In genomic region chr22:10741210-10741609, GRCh38 we compare ENCODE assay signal across 22 cellular contexts.
DNase-seq lines count a peak whose midpoint lies in the region; ATAC-seq and TF ChIP-seq lines count a peak whose summit lies in the region.
"Had no signal": no experiment of that assay in that cellular context is flagged by ENCODE, and none has a peak within 500 bp of the region (broad histone marks: within the 10 kb centered on the region; RNA-seq: fewer than 3 reads in every experiment).

No MANE protein-coding gene starts in this region.

- H2AFZ ChIP-seq in osteoblast (ENCODE audit: low read length) (no peak overlapping the region), H9 (ENCODE audit: low read length) (no peak overlapping the region)

- H2BK120ac ChIP-seq in H9 (ENCODE audit: low read depth, low read length, poor library complexity, severe bottlenecking), result no peak overlapping the region

- H3K9me3 ChIP-seq in osteoblast (ENCODE audit: low read depth, low read length) (peaks cover 9% of the 10 kb centered on the region), H9 (ENCODE audit: control insufficient read depth, low read depth, low read length) (peaks cover 53% of the 10 kb centered on the region)
- H3K9me3 ChIP-seq: ovary had no signal

- H4K91ac ChIP-seq in H9 (ENCODE audit: insufficient read length, low read depth, low read length), result no peak overlapping the region

- H2BK15ac ChIP-seq in H9 (ENCODE audit: low read depth, low read length), result no peak overlapping the region

- H3K4me2 ChIP-seq in osteoblast (ENCODE audit: insufficient read depth, low read length) (no peak overlapping the region), H9 (ENCODE audit: insufficient read depth, insufficient read length, low read length) (no peak overlapping the region)
- H3K4me2 ChIP-seq: KMS-11 had no signal

- no peak overlapping the region for H3K27ac ChIP-seq in osteoblast (ENCODE audit: low read depth, low read length)
- H3K27ac ChIP-seq in H9 (ENCODE audit: insufficient read length, low read depth, low read length), result no peak overlapping the region
- H3K27ac ChIP-seq: KMS-11, ovary, stomach had no signal

- intact Hi-C loops in left cardiac atrium (cut with DNase I), result no loop called here

- no peak overlapping the region for H3T11ph ChIP-seq in H9 (ENCODE audit: low read length)

- in situ Hi-C loops in GM13977 (cut with MboI; ENCODE audit: low pct_unique_long_range_greater_than_20kb, low sequenced_read_pairs, unreplicated experiment), result no loop called here

- no peaks in the 10 kb centered on the region for H3K4me1 ChIP-seq in osteoblast (ENCODE audit: insufficient read depth, low read length)
- no peaks in the 10 kb centered on the region for H3K4me1 ChIP-seq in H9 (ENCODE audit: insufficient read depth, low read length)
- H3K4me1 ChIP-seq: stomach had no signal

- no peak overlapping the region for H3K56ac ChIP-seq in H9 (ENCODE audit: insufficient read length, low read depth, low read length)

- H3K27me3 Mint-ChIP-seq in H9 (ENCODE audit: low read depth), result peaks cover 8% of the 10 kb centered on the region
- H3K27me3 Mint-ChIP-seq: activated naive CD8-positive, alpha-beta T cell treated with anti-CD3 and anti-CD28 coated beads, Interleukin-2, amount 50 U/mL, for 24 hours had no signal

- no peaks in the 10 kb centered on the region for H3K23me2 ChIP-seq in H9 (ENCODE audit: insufficient read length, low read depth, low read length, poor library complexity, severe bottlenecking)

- no peak overlapping the region for H3K4me3 ChIP-seq in osteoblast (ENCODE audit: insufficient read depth, low read length)
- H3K4me3 ChIP-seq: ovary, stomach had no signal

- H3K9ac ChIP-seq in H9 (ENCODE audit: extremely low read depth, insufficient read length, low read length), result no peak overlapping the region
- H3K9ac ChIP-seq: KMS-11 had no signal

- no peaks in the 10 kb centered on the region for H4K20me1 ChIP-seq in osteoblast (ENCODE audit: insufficient read depth, low read length)
- H4K20me1 ChIP-seq in H9 (ENCODE audit: control insufficient read depth, insufficient read depth, insufficient read length), result no peaks in the 10 kb centered on the region

- TF ChIP-seq CTCF in GM13977 (IDR thresholded peaks at IDR 0.05; ENCODE audit: extremely low read depth, insufficient read depth, missing control alignments) (no peak), osteoblast (IDR thresholded peaks at IDR 0.05; ENCODE audit: extremely low read depth, low read depth, low read length) (no peak), H9 (conservative IDR thresholded peaks at IDR 0.05) (no peak)

- H4K5ac ChIP-seq in H9 (ENCODE audit: insufficient read length, low read depth, low read length), result no peak overlapping the region

- DNase-seq in AG20443 (ENCODE audit: low spot score) (peak; percentile 11), GM13977 (ENCODE audit: low spot score) (peak; percentile 11), left cardiac atrium (no peak), osteoblast (ENCODE audit: insufficient read length, low spot score, missing footprints) (peak; percentile 37), cortex of kidney (lab: John Stamatoyannopoulos, UW) (no peak), H9 (no peak)
- DNase-seq: activated CD4-positive, alpha-beta T cell treated with anti-CD3 and anti-CD28 coated beads, Interleukin-2, amount 50 U/mL, for 48 hours; activated gamma-delta T cell treated with Interleukin-2 at 50 U/mL for 16 hours; activated naive CD8-positive, alpha-beta T cell treated with anti-CD3 and anti-CD28 coated beads, Interleukin-2, amount 50 U/mL, for 24 hours; activated T-cell treated with anti-CD3 and anti-CD28 coated beads, Interleukin-2, amount 50 U/mL, for 48 hours; caudate nucleus; NCI-H2029; NCI-H526 treated with DMSO at 0.1 percent for 48 hours; PC-3; stimulated activated CD4-positive, alpha-beta T cell treated with anti-CD3 and anti-CD28 coated beads, Interleukin-1b, Interleukin-23, amount 100 ng/mL, for 48 hours; stomach had no signal

- no peak overlapping the region for H3K4me3 Mint-ChIP-seq in H9
- H3K4me3 Mint-ChIP-seq: activated naive CD8-positive, alpha-beta T cell treated with anti-CD3 and anti-CD28 coated beads, Interleukin-2, amount 50 U/mL, for 24 hours; nephron had no signal

- H3K79me1 ChIP-seq in H9 (ENCODE audit: insufficient read depth, low read depth, low read length, poor library complexity, severe bottlenecking), result no peaks in the 10 kb centered on the region

- H2BK20ac ChIP-seq in H9 (ENCODE audit: low read depth, low read length, poor library complexity, severe bottlenecking), result no peak overlapping the region

- no peaks in the 10 kb centered on the region for H3K27me3 ChIP-seq in osteoblast (ENCODE audit: insufficient read depth, low read length)
- no peaks in the 10 kb centered on the region for H3K27me3 ChIP-seq in H9 (ENCODE audit: insufficient read depth, low read length)
- H3K27me3 ChIP-seq: ovary, stomach had no signal

- no peak overlapping the region for H2BK5ac ChIP-seq in H9 (ENCODE audit: insufficient read length, low read length)

- ATAC-seq in left cardiac atrium, result peak; percentile 12 to 19
- ATAC-seq in HG03039 (IDR thresholded peaks at IDR 0.05; ENCODE audit: unreplicated experiment), result no peak
- ATAC-seq in HG02759 (IDR thresholded peaks at IDR 0.05; ENCODE audit: unreplicated experiment), result no peak
- ATAC-seq: activated CD4-positive, CD25-positive, alpha-beta regulatory T cell treated with anti-CD3 and anti-CD28 coated beads, Interleukin-2, amount 50 U/mL, for 24 hours; PC-3 had no signal

- no peak overlapping the region for H3K27ac Mint-ChIP-seq in H9
- H3K27ac Mint-ChIP-seq: activated naive CD8-positive, alpha-beta T cell treated with anti-CD3 and anti-CD28 coated beads, Interleukin-2, amount 50 U/mL, for 24 hours; nephron had no signal

- H2AK5ac ChIP-seq in H9 (ENCODE audit: insufficient read length, low read length), result no peak overlapping the region

- H3K4me1 Mint-ChIP-seq in H9, result no peaks in the 10 kb centered on the region
- H3K4me1 Mint-ChIP-seq: activated naive CD8-positive, alpha-beta T cell treated with anti-CD3 and anti-CD28 coated beads, Interleukin-2, amount 50 U/mL, for 24 hours; nephron had no signal

- H2BK12ac ChIP-seq in H9 (ENCODE audit: insufficient read length, low read depth, low read length), result no peak overlapping the region

- H3K79me2 ChIP-seq in osteoblast (ENCODE audit: insufficient read depth, low read length) (no peaks in the 10 kb centered on the region), H9 (ENCODE audit: insufficient read depth, low read length) (no peaks in the 10 kb centered on the region)

- no CpG with 5 or more reads among the region's 30 CpGs for WGBS in H9 (ENCODE audit: extremely low coverage, insufficient read length, low lambda C conversion rate)

- H3K9me3 Mint-ChIP-seq in H9, result peaks cover 78 to 85% of the 10 kb centered on the region in 2 experiments

- no peak overlapping the region for H3K14ac ChIP-seq in H9 (ENCODE audit: insufficient read depth, low read length)

- peaks cover 42 to 51% (median 45%) of the 10 kb centered on the region in 3 experiments for H3K36me3 Mint-ChIP-seq in H9 (ENCODE audit: insufficient read depth in 1 of 3, low read depth in 3 of 3)

- H3K18ac ChIP-seq in H9 (ENCODE audit: insufficient read length, low read depth, low read length), result no peak overlapping the region

- no peak overlapping the region for H3K4ac ChIP-seq in H9 (ENCODE audit: low read depth, low read length)

- H3K36me3 ChIP-seq in osteoblast (ENCODE audit: insufficient read depth, low read length), result no peaks in the 10 kb centered on the region
- H3K36me3 ChIP-seq: ovary, stomach had no signal

- H4K8ac ChIP-seq in H9 (replicated peaks; ENCODE audit: insufficient read length, low read depth, low read length), result no peak overlapping the region

- no peak overlapping the region for H3K23ac ChIP-seq in H9 (ENCODE audit: insufficient read length, low read depth, low read length)

Comparison
In these comparisons a context has a peak if more than half of its experiments do, and no peak if none do; other contexts are left out.
1. DNase-seq: peak in AG20443 (single experiment), GM13977 (single experiment) and osteoblast (single experiment); none in left cardiac atrium (single experiment), cortex of kidney (single experiment) and H9 (single experiment).
2. ATAC-seq: peak in left cardiac atrium (2 of 2); none in HG03039 (single experiment) and HG02759 (single experiment).